ENCODE assay signal across 23 cellular contexts in genomic region chr13:93625536-93625935, GRCh38.
"Had no signal": no experiment of that assay in that cellular context is flagged by ENCODE, and none has a peak within 500 bp of the region (broad histone marks: within the 10 kb centered on the region; RNA-seq: fewer than 3 reads in every experiment).

No MANE protein-coding gene starts in this region.

- ATAC-seq: heart left ventricle; left ventricle myocardium superior; natural killer cell; pancreas; psoas muscle; stimulated activated naive CD8-positive, alpha-beta T cell treated with anti-CD3 and anti-CD28 coated beads, Interleukin-15, amount 100 ng/mL, for 72 hours; T-helper 17 cell had no signal

- H3K4me3 ChIP-seq: cardiac muscle cell, heart left ventricle, pancreas, psoas muscle, right atrium auricular region, skin epidermis, tibial artery had no signal

- H3K27ac ChIP-seq: cardiac muscle cell, heart left ventricle, neutrophil, pancreas, psoas muscle, right atrium auricular region, skin epidermis, tibial artery had no signal

- DNase-seq: activated CD4-positive, alpha-beta memory T cell treated with anti-CD3 and anti-CD28 coated beads for 36 hours; activated CD4-positive, alpha-beta T cell treated with anti-CD3 and anti-CD28 coated beads for 48 hours; activated naive CD4-positive, alpha-beta T cell treated with Interleukin-2 at 50 U/mL for 16 hours; activated naive CD8-positive, alpha-beta T cell treated with anti-CD3 and anti-CD28 coated beads, Interleukin-2, amount 10 ng/mL, durations not matched to agents 7 days and 5 days; activated T-cell treated with anti-CD3 and anti-CD28 coated beads, Interleukin-2, amount 50 U/mL, for 48 hours; amygdala; effector CD4-positive, alpha-beta T cell; erythroblast; heart left ventricle; left ventricle myocardium superior; mammary epithelial cell; midbrain; natural killer cell; pancreas; psoas muscle; stimulated activated CD4-positive, alpha-beta T cell treated with anti-CD3 and anti-CD28 coated beads, Interleukin-1b, Interleukin-23, amount 100 ng/mL, for 48 hours; stimulated activated naive CD8-positive, alpha-beta T cell treated with anti-CD3 and anti-CD28 coated beads, Interleukin-15, amount 100 ng/mL, for 72 hours; T-helper 17 cell; tibial artery had no signal
